37 cellular contexts compared by ENCODE assay signal in the genomic region with DNA sequence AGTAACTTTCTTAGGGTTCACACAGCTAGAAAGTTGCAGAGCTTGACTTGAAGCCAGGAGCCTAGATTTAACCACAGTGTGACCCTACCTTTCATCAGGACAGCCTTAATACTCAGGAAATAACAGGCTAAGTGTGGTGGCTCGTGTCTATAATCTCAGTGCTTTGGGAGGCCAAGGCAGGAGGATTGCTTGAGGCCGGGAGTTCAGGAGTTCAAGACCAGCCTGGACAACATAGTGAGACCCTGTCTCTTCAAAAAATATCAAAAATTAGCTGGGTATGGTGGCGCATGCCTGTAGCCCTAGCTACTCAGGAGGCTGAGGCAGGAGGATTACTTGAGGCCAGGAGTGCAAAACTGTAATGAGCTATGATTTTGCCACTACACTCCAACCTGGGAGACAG.
"Had no signal": no experiment of that assay in that cellular context is flagged by ENCODE, and none has a peak within 500 bp of the region (broad histone marks: within the 10 kb centered on the region; RNA-seq: fewer than 3 reads in every experiment).

No MANE protein-coding gene starts in this region.

- H3K4me3 ChIP-seq: adrenal gland, body of pancreas, breast epithelium had no signal

- H3K9me3 Mint-ChIP-seq: activated CD4-positive, alpha-beta T cell treated with anti-CD3 and anti-CD28 coated beads, Interleukin-2, amount 10 ng/mL, durations not matched to agents 7 days and 5 days; activated T-helper 1 cell treated with anti-CD3 and anti-CD28 coated beads, Interleukin-12 subunit alpha, Interleukin-12 subunit beta, Interleukin-2, Interleukin-4 antibody, amounts not matched to agents 30 ng/mL and 10 ng/mL and 1 ng/mL, durations not matched to agents 14 hours and 24 hours and 36 hours; T-helper 1 cell treated with Interleukin-12 subunit alpha and Interleukin-12 subunit beta and Interleukin-4 antibody, amounts not matched to agents 30 μg/mL and 1 μg/mL, for 36 hours; T-helper 2 cell treated with Interferon-gamma antibody and Interleukin-4, amounts not matched to agents 5 μg/mL and 100 μg/mL, for 36 hours had no signal

- H3K4me3 Mint-ChIP-seq: activated CD4-positive, alpha-beta memory T cell treated with anti-CD3 and anti-CD28 coated beads for 36 hours; activated CD4-positive, alpha-beta T cell treated with anti-CD3 and anti-CD28 coated beads for 36 hours; activated CD4-positive, alpha-beta T cell treated with anti-CD3 and anti-CD28 coated beads, Interleukin-2, amount 10 ng/mL, durations not matched to agents 7 days and 5 days; activated CD8-positive, alpha-beta T cell treated with anti-CD3 and anti-CD28 coated beads for 36 hours; activated naive CD4-positive, alpha-beta T cell treated with anti-CD3 and anti-CD28 coated beads for 36 hours; activated naive CD8-positive, alpha-beta T cell treated with anti-CD3 and anti-CD28 coated beads for 36 hours; activated T-cell treated with anti-CD3 and anti-CD28 coated beads, Interleukin-2, amount 50 U/mL, for 4 hours; activated T-cell treated with anti-CD3 and anti-CD28 coated beads, Interleukin-2, amount 50 U/mL, for 72 hours; activated T-helper 1 cell treated with anti-CD3 and anti-CD28 coated beads, Interleukin-12 subunit alpha, Interleukin-12 subunit beta, Interleukin-2, Interleukin-4 antibody, amounts not matched to agents 30 ng/mL and 10 ng/mL and 1 ng/mL, durations not matched to agents 14 hours and 24 hours and 36 hours; activated T-helper 17 cell treated with anti-CD3 and anti-CD28 coated beads, Interleukin-2, amount 50 U/mL, for 72 hours; T-helper 1 cell treated with Interleukin-12 subunit alpha and Interleukin-12 subunit beta and Interleukin-4 antibody, amounts not matched to agents 30 μg/mL and 1 μg/mL, for 36 hours; T-helper 2 cell treated with Interferon-gamma antibody and Interleukin-4, amounts not matched to agents 5 μg/mL and 100 μg/mL, for 36 hours had no signal

- H3K4me1 ChIP-seq: adrenal gland, breast epithelium had no signal

- H3K4me1 Mint-ChIP-seq: activated CD4-positive, alpha-beta T cell treated with anti-CD3 and anti-CD28 coated beads for 36 hours; activated CD4-positive, alpha-beta T cell treated with anti-CD3 and anti-CD28 coated beads, Interleukin-2, amount 10 ng/mL, durations not matched to agents 7 days and 5 days; activated naive CD8-positive, alpha-beta T cell treated with anti-CD3 and anti-CD28 coated beads for 36 hours; activated T-helper 17 cell treated with anti-CD3 and anti-CD28 coated beads, Interleukin-2, amount 50 U/mL, for 72 hours had no signal

- H3K27me3 ChIP-seq: adrenal gland, body of pancreas, brain microvascular endothelial cell, breast epithelium had no signal

- H3K27me3 Mint-ChIP-seq: activated CD4-positive, alpha-beta memory T cell treated with anti-CD3 and anti-CD28 coated beads for 36 hours; activated CD4-positive, alpha-beta T cell treated with anti-CD3 and anti-CD28 coated beads for 36 hours; activated CD4-positive, alpha-beta T cell treated with anti-CD3 and anti-CD28 coated beads, Interleukin-2, amount 10 ng/mL, durations not matched to agents 7 days and 5 days; activated CD8-positive, alpha-beta T cell treated with anti-CD3 and anti-CD28 coated beads for 36 hours; activated naive CD8-positive, alpha-beta T cell treated with anti-CD3 and anti-CD28 coated beads for 36 hours; activated T-helper 17 cell treated with anti-CD3 and anti-CD28 coated beads, Interleukin-2, amount 50 U/mL, for 72 hours had no signal

- H3K27ac ChIP-seq: adrenal gland, body of pancreas, brain microvascular endothelial cell, breast epithelium, VCaP had no signal

- H3K9me3 ChIP-seq: adrenal gland, body of pancreas, breast epithelium had no signal

- FAIRE-seq: astrocyte, TTC549 had no signal

- H3K27ac Mint-ChIP-seq: activated CD4-positive, alpha-beta memory T cell treated with anti-CD3 and anti-CD28 coated beads for 36 hours; activated CD4-positive, alpha-beta T cell treated with anti-CD3 and anti-CD28 coated beads for 36 hours; activated CD4-positive, alpha-beta T cell treated with anti-CD3 and anti-CD28 coated beads, Interleukin-2, amount 10 ng/mL, durations not matched to agents 7 days and 5 days; activated CD8-positive, alpha-beta T cell treated with anti-CD3 and anti-CD28 coated beads for 36 hours; activated naive CD4-positive, alpha-beta T cell treated with anti-CD3 and anti-CD28 coated beads for 36 hours; activated naive CD4-positive, alpha-beta T cell treated with anti-CD3 and anti-CD28 coated beads, Interleukin-2, amount 50 U/mL, for 72 hours; activated naive CD8-positive, alpha-beta T cell treated with anti-CD3 and anti-CD28 coated beads for 36 hours; activated T-cell treated with anti-CD3 and anti-CD28 coated beads, Interleukin-2, amount 50 U/mL, for 72 hours; activated T-helper 1 cell treated with anti-CD3 and anti-CD28 coated beads, Interleukin-12 subunit alpha, Interleukin-12 subunit beta, Interleukin-2, Interleukin-4 antibody, amounts not matched to agents 30 ng/mL and 10 ng/mL and 1 ng/mL, durations not matched to agents 14 hours and 24 hours and 36 hours; activated T-helper 17 cell treated with anti-CD3 and anti-CD28 coated beads, Interleukin-2, amount 50 U/mL, for 72 hours; T-helper 1 cell treated with Interleukin-12 subunit alpha and Interleukin-12 subunit beta and Interleukin-4 antibody, amounts not matched to agents 30 μg/mL and 1 μg/mL, for 36 hours; T-helper 2 cell treated with Interferon-gamma antibody and Interleukin-4, amounts not matched to agents 5 μg/mL and 100 μg/mL, for 36 hours had no signal

- ATAC-seq: activated CD4-positive, alpha-beta T cell treated with anti-CD3 and anti-CD28 coated beads for 36 hours; activated CD4-positive, CD25-positive, alpha-beta regulatory T cell treated with anti-CD3 and anti-CD28 coated beads, Interleukin-2, amount 50 U/mL, for 24 hours; activated CD8-positive, alpha-beta T cell treated with anti-CD3 and anti-CD28 coated beads for 36 hours; activated naive CD4-positive, alpha-beta T cell treated with anti-CD3 and anti-CD28 coated beads, Interleukin-2, amount 50 U/mL, for 72 hours; activated T-cell treated with anti-CD3 and anti-CD28 coated beads, Interleukin-2, amount 50 U/mL, for 4 hours; activated T-cell treated with anti-CD3 and anti-CD28 coated beads, Interleukin-2, amount 50 U/mL, for 72 hours; activated T-helper 17 cell treated with anti-CD3 and anti-CD28 coated beads, Interleukin-2, amount 50 U/mL, for 72 hours; body of pancreas had no signal

- H3K36me3 ChIP-seq: adrenal gland, brain microvascular endothelial cell, breast epithelium had no signal

- H3K36me3 Mint-ChIP-seq: activated CD4-positive, alpha-beta memory T cell treated with anti-CD3 and anti-CD28 coated beads for 36 hours; activated naive CD4-positive, alpha-beta T cell treated with anti-CD3 and anti-CD28 coated beads, Interleukin-2, amount 50 U/mL, for 72 hours; activated naive CD8-positive, alpha-beta T cell treated with anti-CD3 and anti-CD28 coated beads for 36 hours had no signal

- DNase-seq: activated CD4-positive, alpha-beta memory T cell treated with anti-CD3 and anti-CD28 coated beads for 36 hours; activated CD4-positive, alpha-beta T cell treated with anti-CD3 and anti-CD28 coated beads for 1 hour; activated CD4-positive, alpha-beta T cell treated with anti-CD3 and anti-CD28 coated beads for 36 hours; activated CD4-positive, alpha-beta T cell treated with anti-CD3 and anti-CD28 coated beads for 48 hours; activated CD4-positive, alpha-beta T cell treated with anti-CD3 and anti-CD28 coated beads, Interleukin-2, amount 10 ng/mL, durations not matched to agents 7 days and 5 days; activated CD4-positive, CD25-positive, alpha-beta regulatory T cell; activated CD8-positive, alpha-beta memory T cell treated with anti-CD3 and anti-CD28 coated beads, Interleukin-2, amount 50 U/mL, for 4 hours; activated CD8-positive, alpha-beta T cell treated with anti-CD3 and anti-CD28 coated beads for 36 hours; activated effector memory CD4-positive, alpha-beta T cell treated with anti-CD3 and anti-CD28 coated beads, Interleukin-2, amount 50 U/mL, for 16 hours; activated gamma-delta T cell treated with Interleukin-2 at 50 U/mL for 16 hours; activated naive CD4-positive, alpha-beta T cell; activated naive CD4-positive, alpha-beta T cell treated with anti-CD3 and anti-CD28 coated beads for 36 hours; activated naive CD4-positive, alpha-beta T cell treated with anti-CD3 and anti-CD28 coated beads, Interleukin-2, amount 50 U/mL, for 16 hours; activated naive CD8-positive, alpha-beta T cell treated with anti-CD3 and anti-CD28 coated beads for 36 hours; activated T-cell treated with anti-CD3 and anti-CD28 coated beads for 4 hours; activated T-cell treated with anti-CD3 and anti-CD28 coated beads, Interleukin-2, amount 50 U/mL, for 1 hour; activated T-cell treated with anti-CD3 and anti-CD28 coated beads, Interleukin-2, amount 50 U/mL, for 4 hours; activated T-cell treated with anti-CD3 and anti-CD28 coated beads, Interleukin-2, amount 50 U/mL, for 72 hours; adrenal gland; amniotic stem cell; aorta; body of pancreas; brain microvascular endothelial cell; central memory CD4-positive, alpha-beta T cell; T-helper 1 cell; T-helper 2 cell; T-helper 9 cell had no signal
